Comparison of ENCODE assay signal across 2 cellular contexts in genomic region chr5:157506981-157507780, GRCh38.
TF ChIP-seq lines count a peak whose summit lies in the region.

No MANE protein-coding gene starts in this region.

TF ChIP-seq in IMR-90, 13 proteins besides CTCF, POLR2A, EP300 and RAD21:
- TF ChIP-seq CEBPB (IDR thresholded peaks at IDR 0.05; ENCODE audit: low read depth, low read length) (peak; percentile 34; the same call in 1 of the 2 replicates), CHD1 (IDR thresholded peaks at IDR 0.05; ENCODE audit: low read depth, low read length) (no peak)

TF ChIP-seq in GM23338, 12 proteins besides CTCF, POLR2A, EP300 and RAD21:
- TF ChIP-seq ZNF331 (CRISPR knock-in tag; IDR thresholded peaks at IDR 0.05; ENCODE audit: low read depth) (no peak), ZNF114 (CRISPR knock-in tag; IDR thresholded peaks at IDR 0.05) (no peak), REST (IDR thresholded peaks at IDR 0.05; ENCODE audit: unreplicated experiment) (no peak), JUNB (IDR thresholded peaks at IDR 0.05; ENCODE audit: unreplicated experiment) (no peak), EZH2phosphoT487 (IDR thresholded peaks at IDR 0.05; ENCODE audit: unreplicated experiment) (no peak), EZH2 (IDR thresholded peaks at IDR 0.05; ENCODE audit: low read depth, unreplicated experiment) (no peak), STAT1 (IDR thresholded peaks at IDR 0.05; ENCODE audit: unreplicated experiment) (no peak), ETS1 (IDR thresholded peaks at IDR 0.05) (no peak), NANOG (IDR thresholded peaks at IDR 0.05; ENCODE audit: borderline replicate concordance) (no peak), POLR2AphosphoS5 (IDR thresholded peaks at IDR 0.05; ENCODE audit: low read depth) (no peak), ZNF462 (CRISPR knock-in tag; IDR thresholded peaks at IDR 0.05) (no peak)
TF ChIP-seq in GM23338: peak in this region for 0.
